ENCODE assay signal across 17 cellular contexts in the genomic region with DNA sequence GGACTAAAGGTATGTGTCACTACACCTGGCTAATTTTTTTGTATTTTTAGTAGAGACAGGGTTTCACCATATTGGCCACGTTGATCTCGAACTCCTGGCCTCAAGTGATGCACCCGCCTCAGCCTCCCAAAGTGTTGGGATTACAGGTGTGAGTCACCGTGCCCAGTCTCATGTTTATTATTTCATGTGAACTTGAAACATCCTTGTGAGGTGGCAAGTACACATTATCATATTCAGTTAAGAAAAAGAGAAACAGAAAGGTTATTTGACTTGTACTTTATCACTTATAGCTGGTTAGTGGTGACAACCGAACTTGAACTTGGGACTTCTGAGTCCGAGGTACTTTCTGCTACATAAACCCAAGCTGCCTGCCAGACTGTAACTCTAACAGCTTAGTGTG.
"Had no signal": no experiment of that assay in that cellular context is flagged by ENCODE, and none has a peak within 500 bp of the region (broad histone marks: within the 10 kb centered on the region; RNA-seq: fewer than 3 reads in every experiment).

No MANE protein-coding gene starts in this region.

- H3K4me1 ChIP-seq: esophagus muscularis mucosa, uterus had no signal

- H3K4me3 Mint-ChIP-seq: dendritic cell treated with granulocyte-macrophage colony-stimulating factor and Interleukin-4, amounts not matched to agents 40 ng/mL and 50 ng/mL, for 4 days; effector memory CD8-positive, alpha-beta T cell; memory B cell; mesothelial cell of epicardium; naive thymus-derived CD8-positive, alpha-beta T cell; type B pancreatic cell had no signal

- H3K36me3 ChIP-seq: gastrocnemius medialis, left ventricle myocardium inferior, lower lobe of right lung, uterus had no signal

- H3K9me3 Mint-ChIP-seq: dendritic cell treated with granulocyte-macrophage colony-stimulating factor and Interleukin-4, amounts not matched to agents 40 ng/mL and 50 ng/mL, for 4 days; effector memory CD8-positive, alpha-beta T cell; memory B cell; mesothelial cell of epicardium; naive thymus-derived CD8-positive, alpha-beta T cell; type B pancreatic cell had no signal

- DNase-seq: effector memory CD8-positive, alpha-beta T cell; gastrocnemius medialis; heart right ventricle; islet precursor cell; left ventricle myocardium inferior; lower lobe of right lung; naive thymus-derived CD8-positive, alpha-beta T cell; stimulated activated naive CD4-positive, alpha-beta T cell treated with Interleukin-2 at 50 U/mL for 16 hours; uterus had no signal

- H3K27ac ChIP-seq: epithelial cell of prostate, esophagus muscularis mucosa, gastrocnemius medialis, heart right ventricle, left ventricle myocardium inferior, lower lobe of right lung, neutrophil, uterus had no signal

- H3K4me3 ChIP-seq: esophagus muscularis mucosa, gastrocnemius medialis, heart right ventricle, left ventricle myocardium inferior, lower lobe of right lung, uterus had no signal

- H3K27ac Mint-ChIP-seq: dendritic cell treated with granulocyte-macrophage colony-stimulating factor and Interleukin-4, amounts not matched to agents 40 ng/mL and 50 ng/mL, for 4 days; effector memory CD8-positive, alpha-beta T cell; memory B cell; mesothelial cell of epicardium; naive thymus-derived CD8-positive, alpha-beta T cell; type B pancreatic cell had no signal

- H3K27me3 ChIP-seq: esophagus muscularis mucosa, gastrocnemius medialis, heart right ventricle, neutrophil, uterus had no signal

- ATAC-seq: effector memory CD8-positive, alpha-beta T cell; gastrocnemius medialis; heart right ventricle; lower lobe of right lung; naive thymus-derived CD8-positive, alpha-beta T cell; sciatic nerve had no signal

- H3K36me3 Mint-ChIP-seq: memory B cell, mesothelial cell of epicardium, type B pancreatic cell had no signal

- H3K27me3 Mint-ChIP-seq: dendritic cell treated with granulocyte-macrophage colony-stimulating factor and Interleukin-4, amounts not matched to agents 40 ng/mL and 50 ng/mL, for 4 days; effector memory CD8-positive, alpha-beta T cell; memory B cell; naive thymus-derived CD8-positive, alpha-beta T cell; type B pancreatic cell had no signal

- H3K9me3 ChIP-seq: esophagus muscularis mucosa, gastrocnemius medialis, heart right ventricle, left ventricle myocardium inferior, lower lobe of right lung, neutrophil, uterus had no signal
